Comparison of ENCODE assay signal across 8 cellular contexts in genomic region chr14:77593501-77593911, GRCh38. TPM values are rescaled to one million over a fixed set of nuclear protein-coding genes. Genes with fewer than 3 reads are reported as not detected.
A peak's percentile ranks its signal among the peaks of the same experiment; 100 is the strongest.
DNase-seq lines count a peak whose midpoint lies in the region; ATAC-seq, FAIRE-seq and TF ChIP-seq lines count a peak whose summit lies in the region.

No MANE protein-coding gene starts in this region.

- H3K27ac ChIP-seq in keratinocyte (ENCODE audit: control insufficient read depth, insufficient read depth, low read length) (peak overlapping the region; percentile 73), RWPE1 (no peak overlapping the region)

- FAIRE-seq in keratinocyte (lab: Jason Lieb, UNC), result no peak

- H3K36me3 ChIP-seq in keratinocyte (ENCODE audit: control insufficient read depth in 2 of 2, extremely low read depth in 1 of 2, insufficient read depth in 2 of 2, low read length in 2 of 2), result peaks cover 3 to 12% of the 10 kb centered on the region in 2 experiments

- dilution Hi-C loops in keratinocyte (cut with MboI; ENCODE audit: extremely low pct_ligation_motif_present, low sequenced_read_pairs), result no loop called here

- no peaks in the 10 kb centered on the region for H3K9me1 ChIP-seq in keratinocyte (ENCODE audit: control insufficient read depth, extremely low read depth, insufficient read depth, low read length)

- H3K4me2 ChIP-seq in keratinocyte (ENCODE audit: control insufficient read depth, extremely low read depth, insufficient read depth, low read depth, low read length), result peak overlapping the region; percentile 69

- peak overlapping the region; percentile 22 for H2AFZ ChIP-seq in keratinocyte (ENCODE audit: control insufficient read depth, low read length)

- H3K79me2 ChIP-seq in keratinocyte (ENCODE audit: control insufficient read depth, insufficient read depth, low read length), result peaks cover 60% of the 10 kb centered on the region

- H3K27me3 ChIP-seq in keratinocyte (ENCODE audit: control insufficient read depth, extremely low read depth, insufficient read depth, low read length), result no peaks in the 10 kb centered on the region

- peaks cover 38% of the 10 kb centered on the region for H3K4me1 ChIP-seq in keratinocyte (ENCODE audit: control insufficient read depth, extremely low read depth, insufficient read depth, low read length)

- H3K9me3 ChIP-seq in keratinocyte (ENCODE audit: control insufficient read depth, low read depth, low read length), result no peaks in the 10 kb centered on the region

- no peaks in the 10 kb centered on the region for H4K20me1 ChIP-seq in keratinocyte (ENCODE audit: control insufficient read depth, extremely low read depth, insufficient read depth, low read length)

- TF ChIP-seq CTCF in AG04449 (IDR thresholded peaks at IDR 0.05; ENCODE audit: insufficient read depth, low read length, missing control alignments) (no peak), keratinocyte (optimal IDR thresholded peaks at IDR 0.05 in 1 of 3, IDR thresholded peaks at IDR 0.05 in 1 of 3, conservative IDR thresholded peaks at IDR 0.05 in 1 of 3; ENCODE audit: extremely low read depth in 1 of 3, insufficient read depth in 2 of 3, low read length in 3 of 3) (no peak), RWPE1 (conservative IDR thresholded peaks at IDR 0.05; ENCODE audit: low read depth) (no peak)

- CTCF ChIA-PET in AG04449 (lab: Yijun Ruan, JAX) (interaction anchor here (1.6 to 1.7 kb wide), 2 partner anchors 15 to 22 kb away, joined by 3 to 6 read pairs; no protein-coding TSS in a partner anchor), RWPE1 (lab: Yijun Ruan, JAX) (interaction anchor here (0.5 to 0.7 kb wide), 2 partner anchors 9 to 10 kb away, joined by 3 read pairs; no protein-coding TSS in a partner anchor)

- ATAC-seq in GM18909 (IDR thresholded peaks at IDR 0.05; ENCODE audit: poor library complexity, unreplicated experiment) (peak; percentile 70), HG03342 (IDR thresholded peaks at IDR 0.05; ENCODE audit: unreplicated experiment) (peak; percentile 79)

- H3K9ac ChIP-seq in keratinocyte (ENCODE audit: control insufficient read depth, extremely low read depth, insufficient read depth, low read length), result peak overlapping the region; percentile 15

- DNase-seq in AG04449 (ENCODE audit: low read depth, low spot score), result peak; percentile 28
- peak; percentile 81 for DNase-seq in SW480 (ENCODE audit: low spot score)
- DNase-seq in keratinocyte (ENCODE audit: low read depth, low spot score), result no peak
- no peak for DNase-seq in RWPE1 (ENCODE audit: low spot score)
- DNase-seq in DMS79 treated with DMSO at 0.1 percent for 48 hours (lab: John Stamatoyannopoulos, UW), result no peak
- DNase-seq in NCI-H1694 (lab: John Stamatoyannopoulos, UW), result no peak

- H3K4me3 ChIP-seq in AG04449 (ENCODE audit: low read depth, low read length), result no peak overlapping the region
- H3K4me3 ChIP-seq in keratinocyte (ENCODE audit: control insufficient read depth in 2 of 3, extremely low read depth in 1 of 3, insufficient read depth in 2 of 3, low read depth in 1 of 3, low read length in 3 of 3), result peak overlapping the region in 2 of 3 experiments; percentile 27 to 38

- POLR2A ChIA-PET in AG04449 (lab: Yijun Ruan, JAX) (interaction anchor here (0.6 to 0.9 kb wide), 2 partner anchors 13 to 45 kb away, joined by 3 to 4 read pairs; no protein-coding TSS in a partner anchor), RWPE1 (lab: Yijun Ruan, JAX; ENCODE audit: low non-redundant PET) (no interaction called here)

RNA-seq across cellular contexts. Expression of gene SPTLC2, which starts 22.9 kb away (rescaled TPM):
- 32.4 to 46.8 TPM (median 34.8 TPM) in 3 replicates for polyA plus RNA-seq in keratinocyte
- 34.8 TPM for polyA plus RNA-seq in keratinocyte (2011; ENCODE audit: low read depth)
- 12.6 and 17.5 TPM in 2 replicates for polyA plus RNA-seq in keratinocyte (2011; cell fraction: cytosol; rRNA removed)
- 48.0 and 56.0 TPM in 2 replicates for polyA plus RNA-seq in keratinocyte (2011; cell fraction: nucleus; rRNA removed)
- 20.2 and 29.9 TPM in 2 replicates for polyA plus RNA-seq in keratinocyte (2012; ENCODE audit: low replicate concordance)
- 40.7 to 84.1 TPM (median 56.1 TPM) in 3 replicates for polyA minus RNA-seq in keratinocyte
- 19.4 TPM for polyA minus RNA-seq in keratinocyte (2011; cell fraction: cytosol; rRNA and poly(A)+ RNA removed)
- 62.6 and 104 TPM in 2 replicates for polyA minus RNA-seq in keratinocyte (2011; cell fraction: nucleus; rRNA and poly(A)+ RNA removed)

Comparison
In these comparisons a context has a peak if more than half of its experiments do, and no peak if none do; other contexts are left out.
1. DNase-seq: peak in AG04449 (single experiment) and SW480 (single experiment); none in keratinocyte (single experiment), RWPE1 (single experiment), DMS79 treated with DMSO at 0.1 percent for 48 hours (single experiment) and NCI-H1694 (single experiment).